ENCODE assay signal across 9 cellular contexts in the genomic region with DNA sequence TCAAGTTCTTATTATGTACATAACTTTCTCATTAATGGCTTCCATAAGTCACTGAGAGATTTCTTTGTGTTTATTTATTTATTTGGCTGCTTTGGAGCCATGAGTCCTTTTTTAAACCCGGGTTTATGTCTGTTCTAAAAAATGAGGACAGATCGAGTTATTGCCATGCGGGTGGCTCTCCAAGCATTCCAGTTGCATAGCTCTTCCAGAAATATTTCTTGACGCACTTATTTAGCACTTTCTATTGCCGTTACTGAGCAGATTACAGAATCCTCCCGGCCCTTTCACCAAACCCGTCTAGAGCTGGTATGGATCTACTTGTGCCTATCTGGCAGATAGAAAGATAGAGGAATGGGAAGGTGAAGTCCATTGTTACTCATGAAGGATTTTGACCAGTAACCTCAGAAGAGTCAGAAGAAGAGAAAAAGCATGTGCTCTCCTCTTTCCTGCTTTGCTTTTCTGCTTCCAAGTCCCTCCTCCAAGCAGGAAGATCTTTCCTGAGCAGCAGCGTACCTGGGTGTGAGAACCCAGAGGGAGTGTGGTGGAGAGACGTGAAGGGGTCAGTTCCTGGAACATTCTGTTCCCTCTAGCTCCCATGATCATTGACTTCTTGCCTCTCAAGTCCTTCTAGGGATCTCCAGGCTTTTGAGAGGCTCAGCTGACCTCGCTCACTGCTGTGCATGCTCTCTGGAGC.
DNase-seq lines count a peak whose midpoint lies in the region; ATAC-seq and TF ChIP-seq lines count a peak whose summit lies in the region.
"Had no signal": no experiment of that assay in that cellular context is flagged by ENCODE, and none has a peak within 500 bp of the region (broad histone marks: within the 10 kb centered on the region; RNA-seq: fewer than 3 reads in every experiment).

No MANE protein-coding gene starts in this region.

- 66% methylated on average over 10 of the region's 10 CpGs for WGBS in hepatocyte (ENCODE audit: low lambda C conversion rate, missing lambda C conversion rate)

- TF ChIP-seq CTCF in brain microvascular endothelial cell (IDR thresholded peaks at IDR 0.05; ENCODE audit: low read depth, low read length, missing control alignments) (no peak), hepatocyte (IDR thresholded peaks at IDR 0.05; ENCODE audit: poor library complexity) (no peak)

- H3K9me2 ChIP-seq in hepatocyte (replicated peaks; ENCODE audit: insufficient read depth) = no peaks in the 10 kb centered on the region

- H3K27me3 Mint-ChIP-seq in natural killer cell treated with Interleukin-12 subunit alpha and Interleukin-12 subunit beta and Interleukin-15 and Interleukin-18, amount 100 ng/mL, for 72 hours = no peaks in the 10 kb centered on the region

- in situ Hi-C loops in G401 (cut with HindIII; ENCODE audit: low sequenced_read_pairs) = no loop called here
- in situ Hi-C loops in brain microvascular endothelial cell (cut with HindIII; ENCODE audit: low pct_ligation_motif_present, low sequenced_read_pairs) = no loop called here

- peak overlapping the region; percentile 65 for H3K4me2 ChIP-seq in hepatocyte

- H3K9me3 ChIP-seq in hepatocyte (ENCODE audit: low read depth) = no peaks in the 10 kb centered on the region

- no peak overlapping the region for H3K4me3 Mint-ChIP-seq in natural killer cell treated with Interleukin-12 subunit alpha and Interleukin-12 subunit beta and Interleukin-15 and Interleukin-18, amount 100 ng/mL, for 72 hours

- H3K27me3 ChIP-seq in brain microvascular endothelial cell (replicated peaks) (no peaks in the 10 kb centered on the region), hepatocyte (no peaks in the 10 kb centered on the region)

- peak; percentile 63 for DNase-seq in G401 (ENCODE audit: low spot score)
- DNase-seq in brain microvascular endothelial cell = peak; percentile 82
- DNase-seq in hepatocyte (ENCODE audit: low spot score) = peak; percentile 64
- DNase-seq in UCSD-AML1 (lab: John Stamatoyannopoulos, UW; ENCODE audit: unreplicated experiment) = no peak
- no peak for DNase-seq in natural killer cell treated with Interleukin-12 subunit alpha and Interleukin-12 subunit beta and Interleukin-15 and Interleukin-18, amount 100 ng/mL, for 72 hours (ENCODE audit: low spot score)
- DNase-seq: activated CD4-positive, CD25-positive, alpha-beta regulatory T cell had no signal

- H3K27ac ChIP-seq in brain microvascular endothelial cell (peak overlapping the region; percentile 94), hepatocyte (peak overlapping the region; percentile 90), skin epidermis (peak overlapping the region in 16 of 21 experiments; percentile 22 to 83 (median 61))

- peaks cover 72% of the 10 kb centered on the region for H3K79me2 ChIP-seq in hepatocyte

- no peaks in the 10 kb centered on the region for H3K9me3 Mint-ChIP-seq in natural killer cell treated with Interleukin-12 subunit alpha and Interleukin-12 subunit beta and Interleukin-15 and Interleukin-18, amount 100 ng/mL, for 72 hours

- peak overlapping the region; percentile 39 for H3K4me3 ChIP-seq in brain microvascular endothelial cell (ENCODE audit: low read depth, low read length)
- no peak overlapping the region for H3K4me3 ChIP-seq in hepatocyte
- no peak overlapping the region for H3K4me3 ChIP-seq in skin epidermis

- ATAC-seq in GM18868 (IDR thresholded peaks at IDR 0.05; ENCODE audit: unreplicated experiment) (no peak), HG03095 (IDR thresholded peaks at IDR 0.05; ENCODE audit: unreplicated experiment) (no peak)
- ATAC-seq in natural killer cell treated with Interleukin-12 subunit alpha and Interleukin-12 subunit beta and Interleukin-15 and Interleukin-18, amount 100 ng/mL, for 72 hours = no peak

- peaks cover 15 to 31% of the 10 kb centered on the region in 2 donors for H3K4me1 Mint-ChIP-seq in natural killer cell treated with Interleukin-12 subunit alpha and Interleukin-12 subunit beta and Interleukin-15 and Interleukin-18, amount 100 ng/mL, for 72 hours (ENCODE audit: low read depth in 2 of 2)

- no peaks in the 10 kb centered on the region for H3K36me3 Mint-ChIP-seq in natural killer cell treated with Interleukin-12 subunit alpha and Interleukin-12 subunit beta and Interleukin-15 and Interleukin-18, amount 100 ng/mL, for 72 hours

- H4K20me1 ChIP-seq in hepatocyte (ENCODE audit: insufficient read depth, poor library complexity, severe bottlenecking) = no peaks in the 10 kb centered on the region

- H3K4me1 ChIP-seq in hepatocyte (ENCODE audit: insufficient read depth) = peaks cover 60% of the 10 kb centered on the region

- H3K27ac Mint-ChIP-seq in natural killer cell treated with Interleukin-12 subunit alpha and Interleukin-12 subunit beta and Interleukin-15 and Interleukin-18, amount 100 ng/mL, for 72 hours = no peak overlapping the region

- H3K36me3 ChIP-seq in brain microvascular endothelial cell (replicated peaks) (no peaks in the 10 kb centered on the region), hepatocyte (replicated peaks; ENCODE audit: insufficient read depth, low read depth) (no peaks in the 10 kb centered on the region)

- H2AFZ ChIP-seq in hepatocyte = no peak overlapping the region

Comparison
In these comparisons a context has a peak if more than half of its experiments do, and no peak if none do; other contexts are left out.
1. DNase-seq: peak in G401 (single experiment), brain microvascular endothelial cell (single experiment) and hepatocyte (single experiment); none in UCSD-AML1 (single experiment) and natural killer cell treated with Interleukin-12 subunit alpha and Interleukin-12 subunit beta and Interleukin-15 and Interleukin-18, amount 100 ng/mL, for 72 hours (single experiment).
2. Peak in every context shown above with its lines, with median percentiles within 50 percentile points of each other: H3K27ac ChIP-seq.